In the genomic region with DNA sequence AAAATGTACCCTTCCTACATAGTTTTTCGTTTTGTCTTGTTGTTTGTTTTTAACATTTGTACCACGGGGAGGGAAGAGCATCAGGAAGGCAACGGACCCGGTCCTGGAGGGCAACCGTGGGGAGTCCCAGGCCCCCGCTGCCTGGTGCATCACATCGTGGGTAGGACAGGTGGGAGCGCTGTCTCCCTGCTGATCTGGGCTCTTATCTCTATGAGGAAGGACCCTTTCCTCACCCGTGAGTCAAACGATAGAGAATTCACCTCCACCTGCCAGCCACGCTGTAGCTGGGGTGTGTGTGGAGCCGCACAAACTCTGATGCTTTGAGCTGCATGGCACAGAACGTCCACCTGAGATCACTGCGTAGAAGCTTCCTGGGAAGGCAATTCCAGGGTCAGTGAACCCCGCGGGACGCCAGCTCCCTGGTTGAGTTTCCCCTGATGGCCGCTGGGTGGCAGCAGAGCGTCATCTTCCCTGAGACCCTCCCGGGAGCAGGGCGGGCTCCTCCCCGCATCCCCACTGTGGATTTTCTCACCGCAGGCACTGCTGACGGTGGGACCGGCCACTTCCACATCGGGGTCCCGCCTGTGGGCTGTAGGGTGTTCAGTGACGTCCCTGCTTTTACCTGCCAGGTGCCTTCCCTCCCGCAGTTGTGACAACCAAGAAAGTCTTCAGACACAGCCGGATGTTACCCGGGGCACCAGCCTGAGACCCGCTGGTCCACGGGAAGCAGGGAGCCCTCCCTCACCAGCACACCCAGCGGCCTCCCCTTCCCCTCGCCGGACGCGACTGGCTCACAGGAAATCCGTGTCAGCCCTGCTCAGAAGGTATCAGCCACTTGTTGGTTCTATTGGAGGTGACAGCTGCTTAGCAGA, we compare ENCODE assay signal across 8 cellular contexts. TPM values are rescaled to one million over a fixed set of nuclear protein-coding genes. Genes with fewer than 3 reads are reported as not detected.
DNase-seq lines count a peak whose midpoint lies in the region; ATAC-seq and TF ChIP-seq lines count a peak whose summit lies in the region.

No MANE protein-coding gene starts in this region.

- no peaks in the 10 kb centered on the region for H3K9me3 ChIP-seq in RWPE2 (ENCODE audit: severe bottlenecking)
- no peaks in the 10 kb centered on the region for H3K9me3 ChIP-seq in vagina

- H3K4me3 ChIP-seq in RWPE2 (ENCODE audit: severe bottlenecking) (no peak overlapping the region), vagina (peak overlapping the region in 1 of 2 donors; percentile 11)

- no peaks in the 10 kb centered on the region for H3K9me3 Mint-ChIP-seq in activated naive CD4-positive, alpha-beta T cell treated with anti-CD3 and anti-CD28 coated beads for 36 hours
- peaks cover 11% of the 10 kb centered on the region for H3K9me3 Mint-ChIP-seq in progenitor cell of endocrine pancreas (ENCODE audit: low read depth)

- peaks cover 34% of the 10 kb centered on the region for H3K27me3 Mint-ChIP-seq in activated naive CD4-positive, alpha-beta T cell treated with anti-CD3 and anti-CD28 coated beads for 36 hours (ENCODE audit: low read depth)
- peaks cover 23% of the 10 kb centered on the region for H3K27me3 Mint-ChIP-seq in progenitor cell of endocrine pancreas

- H3K27ac ChIP-seq in RWPE2 (ENCODE audit: poor library complexity, severe bottlenecking) (no peak overlapping the region), vagina (no peak overlapping the region)

- H3K27ac Mint-ChIP-seq in activated naive CD4-positive, alpha-beta T cell treated with anti-CD3 and anti-CD28 coated beads for 36 hours, result no peak overlapping the region
- no peak overlapping the region for H3K27ac Mint-ChIP-seq in progenitor cell of endocrine pancreas

- ATAC-seq in RWPE2 (ENCODE audit: low read depth), result peak; percentile 76
- ATAC-seq in Right ventricle myocardium superior (ENCODE audit: poor library complexity), result peak; percentile 81
- no peak for ATAC-seq in HG03097 (IDR thresholded peaks at IDR 0.05; ENCODE audit: low FRiP score, unreplicated experiment)

- no peaks in the 10 kb centered on the region for H3K27me3 ChIP-seq in RWPE2 (ENCODE audit: insufficient read depth, poor library complexity, severe bottlenecking)
- no peaks in the 10 kb centered on the region for H3K27me3 ChIP-seq in vagina

- H3K4me3 Mint-ChIP-seq in activated naive CD4-positive, alpha-beta T cell treated with anti-CD3 and anti-CD28 coated beads for 36 hours, result peak overlapping the region; percentile 32
- peak overlapping the region; percentile 35 for H3K4me3 Mint-ChIP-seq in progenitor cell of endocrine pancreas (ENCODE audit: low read depth)

- no peaks in the 10 kb centered on the region for H3K4me1 ChIP-seq in RWPE2 (ENCODE audit: insufficient read depth, poor library complexity, severe bottlenecking)
- peaks cover 9% of the 10 kb centered on the region for H3K4me1 ChIP-seq in vagina

- CTCF ChIA-PET in activated naive CD4-positive, alpha-beta T cell treated with anti-CD3 and anti-CD28 coated beads for 36 hours (lab: Charles Lee), result interaction anchor here (0.6 to 2.5 kb wide), 24 partner anchors 9 to 444 kb away, joined by 3 to 23 read pairs (median 4); no protein-coding TSS in a partner anchor

- peaks cover 12% of the 10 kb centered on the region for H3K4me1 Mint-ChIP-seq in activated naive CD4-positive, alpha-beta T cell treated with anti-CD3 and anti-CD28 coated beads for 36 hours (ENCODE audit: low read depth)
- H3K4me1 Mint-ChIP-seq in progenitor cell of endocrine pancreas (ENCODE audit: low read depth), result no peaks in the 10 kb centered on the region

- intact Hi-C loops in activated naive CD4-positive, alpha-beta T cell treated with anti-CD3 and anti-CD28 coated beads for 36 hours (cut with micrococcal nuclease), result loop anchor here (1.0 to 5.0 kb wide), 2 partner anchors 186 to 284 kb away; no protein-coding TSS in a partner anchor
- intact Hi-C loops in Right ventricle myocardium superior (cut with DNase I) (loop anchor here (5.0 kb wide), 1 partner anchor 266 kb away; no protein-coding TSS in a partner anchor), vagina (cut with DNase I) (no loop called here)

- DNase-seq in GDM1 (lab: John Stamatoyannopoulos, UW), result peak; percentile 20
- DNase-seq in HuH-7 (ENCODE audit: low spot score), result peak; percentile 95
- no peak for DNase-seq in RWPE2 (ENCODE audit: low spot score)
- DNase-seq in activated naive CD4-positive, alpha-beta T cell treated with anti-CD3 and anti-CD28 coated beads for 36 hours, result peak; percentile 68
- peak; percentile 77 for DNase-seq in Right ventricle myocardium superior
- DNase-seq in progenitor cell of endocrine pancreas (ENCODE audit: low spot score, unreplicated experiment), result peak; percentile 71
- DNase-seq in vagina (ENCODE audit: extremely low spot score in 2 of 2), result no peak

- H3K36me3 ChIP-seq in RWPE2 (ENCODE audit: low read depth) (no peaks in the 10 kb centered on the region), vagina (no peaks in the 10 kb centered on the region)

- H3K36me3 Mint-ChIP-seq in activated naive CD4-positive, alpha-beta T cell treated with anti-CD3 and anti-CD28 coated beads for 36 hours (ENCODE audit: low read depth), result no peaks in the 10 kb centered on the region
- H3K36me3 Mint-ChIP-seq in progenitor cell of endocrine pancreas (ENCODE audit: insufficient read depth), result no peaks in the 10 kb centered on the region

- TF ChIP-seq CTCF in RWPE2 (IDR thresholded peaks at IDR 0.05; ENCODE audit: poor library complexity, severe bottlenecking) (peak; percentile 86), progenitor cell of endocrine pancreas (IDR thresholded peaks at IDR 0.05; ENCODE audit: unreplicated experiment) (peak; percentile 95), vagina (IDR thresholded peaks at IDR 0.05) (peak; percentile 52 to 85 (median 68))

- no peak for TF ChIP-seq POLR2A in vagina (IDR thresholded peaks at IDR 0.05)

RNA-seq across cellular contexts. Expression of a gene that starts 54.7 kb away (rescaled TPM):
- 10 to 100 TPM; 24.2 to 26.1 TPM for total RNA-seq in activated naive CD4-positive, alpha-beta T cell treated with anti-CD3 and anti-CD28 coated beads for 36 hours
- total RNA-seq in Right ventricle myocardium superior (33.9 TPM), progenitor cell of endocrine pancreas (33.9 and 34.3 TPM in 2 replicates), vagina (13.5 TPM)

Comparison
In these comparisons a context has a peak if more than half of its experiments do, and no peak if none do; other contexts are left out.
1. DNase-seq: peak in GDM1 (single experiment), HuH-7 (single experiment), activated naive CD4-positive, alpha-beta T cell treated with anti-CD3 and anti-CD28 coated beads for 36 hours (single experiment), Right ventricle myocardium superior (single experiment) and progenitor cell of endocrine pancreas (single experiment); none in RWPE2 (single experiment) and vagina (0 of 2).
2. Peak in every context shown above with its lines, with median percentiles within 50 percentile points of each other: CTCF ChIP-seq.